10 cellular contexts compared by ENCODE assay signal in genomic region chr2:237084444-237084843, GRCh38. TPM values are rescaled to one million over a fixed set of nuclear protein-coding genes. Genes with fewer than 3 reads are reported as not detected.
DNase-seq lines count a peak whose midpoint lies in the region; ATAC-seq and TF ChIP-seq lines count a peak whose summit lies in the region.
"Had no signal": no experiment of that assay in that cellular context is flagged by ENCODE, and none has a peak within 500 bp of the region (broad histone marks: within the 10 kb centered on the region; RNA-seq: fewer than 3 reads in every experiment).

No MANE protein-coding gene starts in this region.

- POLR2A ChIA-PET in activated CD8-positive, alpha-beta T cell treated with anti-CD3 and anti-CD28 coated beads for 36 hours (lab: Charles Lee) = interaction anchor here (1.0 to 1.2 kb wide), 2 partner anchors 9 to 643 kb away, joined by 3 read pairs; no protein-coding TSS in a partner anchor

- no peak for DNase-seq in activated naive CD4-positive, alpha-beta T cell treated with anti-CD3 and anti-CD28 coated beads, Interleukin-2, amount 50 U/mL, for 16 hours
- no peak for DNase-seq in activated CD8-positive, alpha-beta T cell treated with anti-CD3 and anti-CD28 coated beads for 36 hours
- no peak for DNase-seq in immature natural killer cell
- DNase-seq in type B pancreatic cell (ENCODE audit: extremely low spot score, unreplicated experiment) = no peak
- DNase-seq in WERI-Rb-1 = no peak
- no peak for DNase-seq in CD1c-positive myeloid dendritic cell (ENCODE audit: extremely low spot score)
- DNase-seq: pancreas, T-helper 9 cell had no signal

- no peak overlapping the region for H3K27ac ChIP-seq in WERI-Rb-1

- intact Hi-C loops in activated CD8-positive, alpha-beta T cell treated with anti-CD3 and anti-CD28 coated beads for 36 hours (cut with micrococcal nuclease) = no loop called here

- H3K27me3 ChIP-seq in WERI-Rb-1 (ENCODE audit: insufficient read depth, low read depth, severe bottlenecking) = no peaks in the 10 kb centered on the region
- H3K27me3 ChIP-seq: pancreas had no signal

- no peak for TF ChIP-seq CTCF in activated CD8-positive, alpha-beta T cell treated with anti-CD3 and anti-CD28 coated beads for 36 hours (IDR thresholded peaks at IDR 0.05)
- TF ChIP-seq CTCF in type B pancreatic cell (conservative IDR thresholded peaks at IDR 0.05) = no peak
- no peak for TF ChIP-seq CTCF in WERI-Rb-1 (IDR thresholded peaks at IDR 0.05; ENCODE audit: low read depth, low read length)

- ATAC-seq in activated CD8-positive, alpha-beta T cell treated with anti-CD3 and anti-CD28 coated beads for 36 hours = no peak
- ATAC-seq in GM18861 (IDR thresholded peaks at IDR 0.05; ENCODE audit: unreplicated experiment) = no peak

- peaks cover 33% of the 10 kb centered on the region for H3K4me1 Mint-ChIP-seq in activated naive CD4-positive, alpha-beta T cell treated with anti-CD3 and anti-CD28 coated beads, Interleukin-2, amount 50 U/mL, for 24 hours
- peaks cover 20% of the 10 kb centered on the region for H3K4me1 Mint-ChIP-seq in activated CD8-positive, alpha-beta T cell treated with anti-CD3 and anti-CD28 coated beads for 36 hours (ENCODE audit: low read depth)
- peaks cover 20 to 48% of the 10 kb centered on the region in 2 donors for H3K4me1 Mint-ChIP-seq in immature natural killer cell
- H3K4me1 Mint-ChIP-seq in type B pancreatic cell (ENCODE audit: unreplicated experiment) = peaks cover 19% of the 10 kb centered on the region

- CTCF ChIA-PET in activated CD8-positive, alpha-beta T cell treated with anti-CD3 and anti-CD28 coated beads for 36 hours (lab: Charles Lee) = interaction anchor here (0.8 to 2.6 kb wide), 3 partner anchors 15 to 732 kb away, joined by 3 to 14 read pairs (median 7); no protein-coding TSS in a partner anchor

- H3K36me3 Mint-ChIP-seq in activated naive CD4-positive, alpha-beta T cell treated with anti-CD3 and anti-CD28 coated beads, Interleukin-2, amount 50 U/mL, for 24 hours = peaks cover 3% of the 10 kb centered on the region
- no peaks in the 10 kb centered on the region for H3K36me3 Mint-ChIP-seq in activated CD8-positive, alpha-beta T cell treated with anti-CD3 and anti-CD28 coated beads for 36 hours (ENCODE audit: low read depth)
- no peaks in the 10 kb centered on the region for H3K36me3 Mint-ChIP-seq in immature natural killer cell
- peaks cover 10% of the 10 kb centered on the region for H3K36me3 Mint-ChIP-seq in type B pancreatic cell

- H3K27me3 Mint-ChIP-seq in activated naive CD4-positive, alpha-beta T cell treated with anti-CD3 and anti-CD28 coated beads, Interleukin-2, amount 50 U/mL, for 24 hours = no peaks in the 10 kb centered on the region
- H3K27me3 Mint-ChIP-seq in activated CD8-positive, alpha-beta T cell treated with anti-CD3 and anti-CD28 coated beads for 36 hours = no peaks in the 10 kb centered on the region
- H3K27me3 Mint-ChIP-seq in immature natural killer cell (ENCODE audit: low read depth in 3 of 3) (peaks cover 3 to 9% (median 8%) of the 10 kb centered on the region in 3 donors), type B pancreatic cell (no peaks in the 10 kb centered on the region)

- H3K9me3 Mint-ChIP-seq in activated naive CD4-positive, alpha-beta T cell treated with anti-CD3 and anti-CD28 coated beads, Interleukin-2, amount 50 U/mL, for 24 hours = no peaks in the 10 kb centered on the region
- no peaks in the 10 kb centered on the region for H3K9me3 Mint-ChIP-seq in activated CD8-positive, alpha-beta T cell treated with anti-CD3 and anti-CD28 coated beads for 36 hours
- no peaks in the 10 kb centered on the region for H3K9me3 Mint-ChIP-seq in immature natural killer cell
- H3K9me3 Mint-ChIP-seq in type B pancreatic cell = no peaks in the 10 kb centered on the region

- H3K27ac Mint-ChIP-seq in activated naive CD4-positive, alpha-beta T cell treated with anti-CD3 and anti-CD28 coated beads, Interleukin-2, amount 50 U/mL, for 24 hours = peak overlapping the region; percentile 82
- H3K27ac Mint-ChIP-seq in activated CD8-positive, alpha-beta T cell treated with anti-CD3 and anti-CD28 coated beads for 36 hours = no peak overlapping the region
- H3K27ac Mint-ChIP-seq in immature natural killer cell (peak overlapping the region; percentile 55 to 100 (median 99)), type B pancreatic cell (peak overlapping the region; percentile 99)

- peak overlapping the region; percentile 100 for H3K4me3 Mint-ChIP-seq in activated naive CD4-positive, alpha-beta T cell treated with anti-CD3 and anti-CD28 coated beads, Interleukin-2, amount 50 U/mL, for 24 hours
- H3K4me3 Mint-ChIP-seq in activated CD8-positive, alpha-beta T cell treated with anti-CD3 and anti-CD28 coated beads for 36 hours = peak overlapping the region; percentile 96
- H3K4me3 Mint-ChIP-seq in immature natural killer cell (peak overlapping the region; percentile 99 to 100 (median 100)), type B pancreatic cell (peak overlapping the region; percentile 100)

- peaks cover 14% of the 10 kb centered on the region for H3K36me3 ChIP-seq in WERI-Rb-1
- H3K36me3 ChIP-seq: pancreas had no signal

- no peaks in the 10 kb centered on the region for H3K9me3 ChIP-seq in WERI-Rb-1 (ENCODE audit: severe bottlenecking)
- H3K9me3 ChIP-seq: pancreas had no signal

- no peak overlapping the region for H3K4me3 ChIP-seq in WERI-Rb-1 (ENCODE audit: low read depth, low read length)

RNA-seq across cellular contexts. Expression of gene COPS8, which starts 1.2 kb away (rescaled TPM):
- 10 to 100 TPM; 51.5 to 54.2 TPM for total RNA-seq in activated CD8-positive, alpha-beta T cell treated with anti-CD3 and anti-CD28 coated beads for 36 hours
- polyA plus RNA-seq in immature natural killer cell = 100 to 1,000 TPM in 1 of 3 donors, 10 to 100 TPM in 2; 78.8 to 104 (median 81.9) TPM
- 30.2 and 59.3 TPM in 2 replicates for total RNA-seq in type B pancreatic cell (ENCODE audit: low replicate concordance)
